In the genomic region with DNA sequence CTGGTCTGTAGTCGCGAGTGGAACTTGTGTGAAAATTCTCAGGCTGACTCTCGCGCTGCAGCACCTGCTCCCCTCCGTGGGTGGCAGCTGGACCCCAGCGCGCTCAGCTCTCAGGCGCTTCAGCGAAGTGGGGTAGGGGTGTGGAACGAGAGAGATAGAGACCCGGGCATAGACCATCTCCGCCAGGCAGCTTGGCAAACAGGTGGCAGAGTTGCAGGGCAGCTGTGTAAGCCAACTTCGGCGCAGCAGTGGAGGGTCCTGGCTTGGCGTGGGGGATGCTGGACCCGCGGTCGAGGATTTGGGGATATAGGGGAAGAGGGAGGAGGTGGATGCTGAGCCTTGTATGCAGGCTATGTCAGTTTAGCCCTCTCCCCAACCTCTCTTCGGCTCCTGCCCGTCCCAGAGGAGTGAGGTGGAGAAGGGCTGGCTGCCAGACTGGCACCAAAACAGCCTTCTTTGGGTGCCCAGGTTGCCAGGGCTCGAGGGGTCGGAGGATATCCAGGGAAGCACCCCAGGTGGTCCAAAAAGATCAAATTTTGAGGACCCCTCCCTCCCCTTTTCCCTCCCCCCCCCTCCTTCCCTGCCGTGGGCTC, we compare ENCODE assay signal across 1 cellular context.
TF ChIP-seq lines count a peak whose summit lies in the region.

No MANE protein-coding gene starts in this region.

TF ChIP-seq in GM23338, 12 proteins besides CTCF, POLR2A, EP300 and RAD21 (continued from another document):
- TF ChIP-seq, protein P1, sequence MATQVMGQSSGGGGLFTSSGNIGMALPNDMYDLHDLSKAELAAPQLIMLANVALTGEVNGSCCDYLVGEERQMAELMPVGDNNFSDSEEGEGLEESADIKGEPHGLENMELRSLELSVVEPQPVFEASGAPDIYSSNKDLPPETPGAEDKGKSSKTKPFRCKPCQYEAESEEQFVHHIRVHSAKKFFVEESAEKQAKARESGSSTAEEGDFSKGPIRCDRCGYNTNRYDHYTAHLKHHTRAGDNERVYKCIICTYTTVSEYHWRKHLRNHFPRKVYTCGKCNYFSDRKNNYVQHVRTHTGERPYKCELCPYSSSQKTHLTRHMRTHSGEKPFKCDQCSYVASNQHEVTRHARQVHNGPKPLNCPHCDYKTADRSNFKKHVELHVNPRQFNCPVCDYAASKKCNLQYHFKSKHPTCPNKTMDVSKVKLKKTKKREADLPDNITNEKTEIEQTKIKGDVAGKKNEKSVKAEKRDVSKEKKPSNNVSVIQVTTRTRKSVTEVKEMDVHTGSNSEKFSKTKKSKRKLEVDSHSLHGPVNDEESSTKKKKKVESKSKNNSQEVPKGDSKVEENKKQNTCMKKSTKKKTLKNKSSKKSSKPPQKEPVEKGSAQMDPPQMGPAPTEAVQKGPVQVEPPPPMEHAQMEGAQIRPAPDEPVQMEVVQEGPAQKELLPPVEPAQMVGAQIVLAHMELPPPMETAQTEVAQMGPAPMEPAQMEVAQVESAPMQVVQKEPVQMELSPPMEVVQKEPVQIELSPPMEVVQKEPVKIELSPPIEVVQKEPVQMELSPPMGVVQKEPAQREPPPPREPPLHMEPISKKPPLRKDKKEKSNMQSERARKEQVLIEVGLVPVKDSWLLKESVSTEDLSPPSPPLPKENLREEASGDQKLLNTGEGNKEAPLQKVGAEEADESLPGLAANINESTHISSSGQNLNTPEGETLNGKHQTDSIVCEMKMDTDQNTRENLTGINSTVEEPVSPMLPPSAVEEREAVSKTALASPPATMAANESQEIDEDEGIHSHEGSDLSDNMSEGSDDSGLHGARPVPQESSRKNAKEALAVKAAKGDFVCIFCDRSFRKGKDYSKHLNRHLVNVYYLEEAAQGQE (IDR thresholded peaks at IDR 0.05; ENCODE audit: unreplicated experiment): no peak
- TF ChIP-seq, protein P2, sequence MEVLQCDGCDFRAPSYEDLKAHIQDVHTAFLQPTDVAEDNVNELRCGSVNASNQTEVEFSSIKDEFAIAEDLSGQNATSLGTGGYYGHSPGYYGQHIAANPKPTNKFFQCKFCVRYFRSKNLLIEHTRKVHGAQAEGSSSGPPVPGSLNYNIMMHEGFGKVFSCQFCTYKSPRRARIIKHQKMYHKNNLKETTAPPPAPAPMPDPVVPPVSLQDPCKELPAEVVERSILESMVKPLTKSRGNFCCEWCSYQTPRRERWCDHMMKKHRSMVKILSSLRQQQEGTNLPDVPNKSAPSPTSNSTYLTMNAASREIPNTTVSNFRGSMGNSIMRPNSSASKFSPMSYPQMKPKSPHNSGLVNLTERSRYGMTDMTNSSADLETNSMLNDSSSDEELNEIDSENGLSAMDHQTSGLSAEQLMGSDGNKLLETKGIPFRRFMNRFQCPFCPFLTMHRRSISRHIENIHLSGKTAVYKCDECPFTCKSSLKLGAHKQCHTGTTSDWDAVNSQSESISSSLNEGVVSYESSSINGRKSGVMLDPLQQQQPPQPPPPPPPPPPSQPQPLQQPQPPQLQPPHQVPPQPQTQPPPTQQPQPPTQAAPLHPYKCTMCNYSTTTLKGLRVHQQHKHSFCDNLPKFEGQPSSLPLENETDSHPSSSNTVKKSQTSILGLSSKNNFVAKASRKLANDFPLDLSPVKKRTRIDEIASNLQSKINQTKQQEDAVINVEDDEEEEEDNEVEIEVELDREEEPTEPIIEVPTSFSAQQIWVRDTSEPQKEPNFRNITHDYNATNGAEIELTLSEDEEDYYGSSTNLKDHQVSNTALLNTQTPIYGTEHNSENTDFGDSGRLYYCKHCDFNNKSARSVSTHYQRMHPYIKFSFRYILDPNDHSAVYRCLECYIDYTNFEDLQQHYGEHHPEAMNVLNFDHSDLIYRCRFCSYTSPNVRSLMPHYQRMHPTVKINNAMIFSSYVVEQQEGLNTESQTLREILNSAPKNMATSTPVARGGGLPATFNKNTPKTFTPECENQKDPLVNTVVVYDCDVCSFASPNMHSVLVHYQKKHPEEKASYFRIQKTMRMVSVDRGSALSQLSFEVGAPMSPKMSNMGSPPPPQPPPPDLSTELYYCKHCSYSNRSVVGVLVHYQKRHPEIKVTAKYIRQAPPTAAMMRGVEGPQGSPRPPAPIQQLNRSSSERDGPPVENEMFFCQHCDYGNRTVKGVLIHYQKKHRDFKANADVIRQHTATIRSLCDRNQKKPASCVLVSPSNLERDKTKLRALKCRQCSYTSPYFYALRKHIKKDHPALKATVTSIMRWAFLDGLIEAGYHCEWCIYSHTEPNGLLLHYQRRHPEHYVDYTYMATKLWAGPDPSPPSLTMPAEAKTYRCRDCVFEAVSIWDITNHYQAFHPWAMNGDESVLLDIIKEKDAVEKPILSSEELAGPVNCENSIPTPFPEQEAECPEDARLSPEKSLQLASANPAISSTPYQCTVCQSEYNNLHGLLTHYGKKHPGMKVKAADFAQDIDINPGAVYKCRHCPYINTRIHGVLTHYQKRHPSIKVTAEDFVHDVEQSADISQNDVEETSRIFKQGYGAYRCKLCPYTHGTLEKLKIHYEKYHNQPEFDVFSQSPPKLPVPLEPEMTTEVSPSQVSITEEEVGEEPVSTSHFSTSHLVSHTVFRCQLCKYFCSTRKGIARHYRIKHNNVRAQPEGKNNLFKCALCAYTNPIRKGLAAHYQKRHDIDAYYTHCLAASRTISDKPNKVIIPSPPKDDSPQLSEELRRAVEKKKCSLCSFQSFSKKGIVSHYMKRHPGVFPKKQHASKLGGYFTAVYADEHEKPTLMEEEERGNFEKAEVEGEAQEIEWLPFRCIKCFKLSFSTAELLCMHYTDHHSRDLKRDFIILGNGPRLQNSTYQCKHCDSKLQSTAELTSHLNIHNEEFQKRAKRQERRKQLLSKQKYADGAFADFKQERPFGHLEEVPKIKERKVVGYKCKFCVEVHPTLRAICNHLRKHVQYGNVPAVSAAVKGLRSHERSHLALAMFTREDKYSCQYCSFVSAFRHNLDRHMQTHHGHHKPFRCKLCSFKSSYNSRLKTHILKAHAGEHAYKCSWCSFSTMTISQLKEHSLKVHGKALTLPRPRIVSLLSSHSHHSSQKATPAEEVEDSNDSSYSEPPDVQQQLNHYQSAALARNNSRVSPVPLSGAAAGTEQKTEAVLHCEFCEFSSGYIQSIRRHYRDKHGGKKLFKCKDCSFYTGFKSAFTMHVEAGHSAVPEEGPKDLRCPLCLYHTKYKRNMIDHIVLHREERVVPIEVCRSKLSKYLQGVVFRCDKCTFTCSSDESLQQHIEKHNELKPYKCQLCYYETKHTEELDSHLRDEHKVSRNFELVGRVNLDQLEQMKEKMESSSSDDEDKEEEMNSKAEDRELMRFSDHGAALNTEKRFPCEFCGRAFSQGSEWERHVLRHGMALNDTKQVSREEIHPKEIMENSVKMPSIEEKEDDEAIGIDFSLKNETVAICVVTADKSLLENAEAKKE (CRISPR knock-in tag; IDR thresholded peaks at IDR 0.05): no peak
- TF ChIP-seq STAT1 (IDR thresholded peaks at IDR 0.05; ENCODE audit: unreplicated experiment) (no peak), JUNB (IDR thresholded peaks at IDR 0.05; ENCODE audit: unreplicated experiment) (no peak)
